In genomic region chr3:171811059-171811912, GRCh38 we compare ENCODE assay signal across 8 cellular contexts. TPM values are rescaled to one million over a fixed set of nuclear protein-coding genes. Genes with fewer than 3 reads are reported as not detected.
DNase-seq lines count a peak whose midpoint lies in the region; ATAC-seq, FAIRE-seq and TF ChIP-seq lines count a peak whose summit lies in the region.

No MANE protein-coding gene starts in this region.

- no peak overlapping the region for H2AFZ ChIP-seq in neural progenitor cell (replicated peaks)

- no peaks in the 10 kb centered on the region for H4K20me1 ChIP-seq in neural progenitor cell (ENCODE audit: low read depth)

- H3K4me2 ChIP-seq in neural progenitor cell = peak overlapping the region; percentile 90

- no peak for TF ChIP-seq CTCF in neural progenitor cell (IDR thresholded peaks at IDR 0.05)

- no peaks in the 10 kb centered on the region for H3F3A ChIP-seq in neural progenitor cell (ENCODE audit: low read depth)

- H3K9me3 Mint-ChIP-seq in neural progenitor cell = peaks cover 11% of the 10 kb centered on the region

- no peak for ATAC-seq in activated CD4-positive, CD25-positive, alpha-beta regulatory T cell treated with anti-CD3 and anti-CD28 coated beads, Interleukin-2, amount 50 U/mL, for 24 hours
- ATAC-seq in HG03565 (IDR thresholded peaks at IDR 0.05; ENCODE audit: unreplicated experiment) = no peak

- H3K27me3 Mint-ChIP-seq in neural progenitor cell (ENCODE audit: insufficient read depth, low read depth) = peaks cover 26% of the 10 kb centered on the region

- FAIRE-seq in RCC 7860 (lab: Jason Lieb, UNC) = peak; percentile 54

- H3K27me3 ChIP-seq in neural progenitor cell = peaks cover 49% of the 10 kb centered on the region

- peaks cover 4% of the 10 kb centered on the region for H3K4me1 ChIP-seq in neural progenitor cell

- no peaks in the 10 kb centered on the region for H3K79me2 ChIP-seq in neural progenitor cell (ENCODE audit: low read depth)

- no peaks in the 10 kb centered on the region for H3K36me3 ChIP-seq in neural progenitor cell

- peak overlapping the region; percentile 87 for H3K4me3 Mint-ChIP-seq in neural progenitor cell

- H3K4me1 Mint-ChIP-seq in neural progenitor cell = peaks cover 34% of the 10 kb centered on the region

- H3K4me3 ChIP-seq in GM08714 (ENCODE audit: low read length) (peak overlapping the region; percentile 82), neural progenitor cell (peak overlapping the region; percentile 63)

- H3K36me3 Mint-ChIP-seq in neural progenitor cell = no peaks in the 10 kb centered on the region

- peak; percentile 83 for DNase-seq in RCC 7860 (ENCODE audit: low spot score)
- DNase-seq in epidermal melanocyte (ENCODE audit: insufficient read length, low spot score) = peak; percentile 50
- no peak for DNase-seq in neural progenitor cell (ENCODE audit: low spot score)
- no peak for DNase-seq in NAMALWA (ENCODE audit: low spot score)
- no peak for DNase-seq in activated CD4-positive, alpha-beta T cell treated with anti-CD3 and anti-CD28 coated beads, Interleukin-2, amount 50 U/mL, for 1 hour

- H3K27ac ChIP-seq in neural progenitor cell = no peak overlapping the region

- H3K27ac Mint-ChIP-seq in neural progenitor cell = peak overlapping the region; percentile 64

- H3K9me3 ChIP-seq in neural progenitor cell (ENCODE audit: low read depth) = no peaks in the 10 kb centered on the region

- no peak overlapping the region for H3K9ac ChIP-seq in neural progenitor cell

RNA-seq across cellular contexts. Expression of gene PLD1, which starts 1.0 kb away (rescaled TPM):
- 0.19 and 0.21 TPM in 2 replicates for total RNA-seq in neural progenitor cell (ENCODE audit: low replicate concordance)

RNA-seq across cellular contexts. Expression of gene TMEM212, which starts 31.9 kb away (rescaled TPM):
- total RNA-seq in neural progenitor cell (ENCODE audit: low replicate concordance) = not detected in 2 replicates

Comparison
In these comparisons a context has a peak if more than half of its experiments do, and no peak if none do; other contexts are left out.
1. DNase-seq: peak in RCC 7860 (single experiment) and epidermal melanocyte (single experiment); none in neural progenitor cell (single experiment), NAMALWA (single experiment) and activated CD4-positive, alpha-beta T cell treated with anti-CD3 and anti-CD28 coated beads, Interleukin-2, amount 50 U/mL, for 1 hour (single experiment).